16 cellular contexts compared by ENCODE assay signal in genomic region chr6:136510782-136511181, GRCh38. TPM values are rescaled to one million over a fixed set of nuclear protein-coding genes. Genes with fewer than 3 reads are reported as not detected.
DNase-seq lines count a peak whose midpoint lies in the region; ATAC-seq and TF ChIP-seq lines count a peak whose summit lies in the region.
"Had no signal": no experiment of that assay in that cellular context is flagged by ENCODE, and none has a peak within 500 bp of the region (broad histone marks: within the 10 kb centered on the region; RNA-seq: fewer than 3 reads in every experiment).

No MANE protein-coding gene starts in this region.

- H3K4me1 Mint-ChIP-seq in activated CD4-positive, alpha-beta memory T cell treated with anti-CD3 and anti-CD28 coated beads for 36 hours (ENCODE audit: low read depth), result peaks cover 21% of the 10 kb centered on the region
- H3K4me1 Mint-ChIP-seq in activated CD4-positive, alpha-beta memory T cell treated with anti-CD3 and anti-CD28 coated beads, Interleukin-2, amount 10 ng/mL, durations not matched to agents 7 days and 5 days, result peaks cover 10% of the 10 kb centered on the region
- H3K4me1 Mint-ChIP-seq in activated CD4-positive, alpha-beta T cell treated with anti-CD3 and anti-CD28 coated beads, Interleukin-2, amount 10 ng/mL, durations not matched to agents 24 days and 14 days, result peaks cover 17% of the 10 kb centered on the region
- no peaks in the 10 kb centered on the region for H3K4me1 Mint-ChIP-seq in stimulated activated memory B cell treated with anti-CD40 and anti-IgM and Interleukin-4, amounts not matched to agents 10 μg/mL and 1 μg/mL and 100 μg/mL, for 72 hours
- peaks cover 14% of the 10 kb centered on the region for H3K4me1 Mint-ChIP-seq in neural progenitor cell

- POLR2A ChIA-PET in activated CD4-positive, alpha-beta memory T cell treated with anti-CD3 and anti-CD28 coated beads for 36 hours (lab: Charles Lee), result no interaction called here
- POLR2A ChIA-PET in activated CD4-positive, alpha-beta memory T cell treated with anti-CD3 and anti-CD28 coated beads, Interleukin-2, amount 10 ng/mL, durations not matched to agents 7 days and 5 days (lab: Charles Lee), result interaction anchor here (1.3 kb wide), 1 partner anchor 221 kb away, joined by 3 read pairs; no protein-coding TSS in a partner anchor

- H3K36me3 Mint-ChIP-seq in activated CD4-positive, alpha-beta memory T cell treated with anti-CD3 and anti-CD28 coated beads for 36 hours, result no peaks in the 10 kb centered on the region
- H3K36me3 Mint-ChIP-seq in activated CD4-positive, alpha-beta memory T cell treated with anti-CD3 and anti-CD28 coated beads, Interleukin-2, amount 10 ng/mL, durations not matched to agents 7 days and 5 days (ENCODE audit: low read depth), result no peaks in the 10 kb centered on the region
- no peaks in the 10 kb centered on the region for H3K36me3 Mint-ChIP-seq in activated CD4-positive, alpha-beta T cell treated with anti-CD3 and anti-CD28 coated beads, Interleukin-2, amount 10 ng/mL, durations not matched to agents 24 days and 14 days (ENCODE audit: low read depth)
- H3K36me3 Mint-ChIP-seq in stimulated activated memory B cell treated with anti-CD40 and anti-IgM and Interleukin-4, amounts not matched to agents 10 μg/mL and 1 μg/mL and 100 μg/mL, for 72 hours, result no peaks in the 10 kb centered on the region
- no peaks in the 10 kb centered on the region for H3K36me3 Mint-ChIP-seq in neural progenitor cell

- no peak overlapping the region for H3K4me3 Mint-ChIP-seq in activated CD4-positive, alpha-beta memory T cell treated with anti-CD3 and anti-CD28 coated beads for 36 hours
- no peak overlapping the region for H3K4me3 Mint-ChIP-seq in activated CD4-positive, alpha-beta memory T cell treated with anti-CD3 and anti-CD28 coated beads, Interleukin-2, amount 10 ng/mL, durations not matched to agents 7 days and 5 days
- H3K4me3 Mint-ChIP-seq in activated CD4-positive, alpha-beta T cell treated with anti-CD3 and anti-CD28 coated beads, Interleukin-2, amount 10 ng/mL, durations not matched to agents 24 days and 14 days, result peak overlapping the region; percentile 11
- H3K4me3 Mint-ChIP-seq in stimulated activated memory B cell treated with anti-CD40 and anti-IgM and Interleukin-4, amounts not matched to agents 10 μg/mL and 1 μg/mL and 100 μg/mL, for 72 hours, result no peak overlapping the region
- no peak overlapping the region for H3K4me3 Mint-ChIP-seq in neural progenitor cell

- peaks cover 12% of the 10 kb centered on the region for H3K4me1 ChIP-seq in neural progenitor cell

- H3K27ac ChIP-seq in neural progenitor cell, result no peak overlapping the region
- H3K27ac ChIP-seq: thoracic aorta had no signal

- H3K9me3 ChIP-seq in neural progenitor cell (ENCODE audit: low read depth), result no peaks in the 10 kb centered on the region
- H3K9me3 ChIP-seq: thoracic aorta had no signal

- H3K9ac ChIP-seq in neural progenitor cell, result no peak overlapping the region
- H3K9ac ChIP-seq: parathyroid adenoma had no signal

- H3K27me3 ChIP-seq in neural progenitor cell, result no peaks in the 10 kb centered on the region

- peak; percentile 35 for DNase-seq in activated CD4-positive, alpha-beta memory T cell treated with anti-CD3 and anti-CD28 coated beads for 36 hours
- DNase-seq in activated CD4-positive, alpha-beta memory T cell treated with anti-CD3 and anti-CD28 coated beads, Interleukin-2, amount 10 ng/mL, durations not matched to agents 7 days and 5 days, result no peak
- no peak for DNase-seq in activated CD4-positive, alpha-beta T cell treated with anti-CD3 and anti-CD28 coated beads, Interleukin-2, amount 10 ng/mL, durations not matched to agents 24 days and 14 days
- DNase-seq in NCI-H128 (lab: John Stamatoyannopoulos, UW; ENCODE audit: unreplicated experiment), result no peak
- DNase-seq in neural progenitor cell (ENCODE audit: low spot score), result no peak
- no peak for DNase-seq in NCI-H69 (lab: John Stamatoyannopoulos, UW)
- DNase-seq: ACHN; activated CD8-positive, alpha-beta memory T cell treated with anti-CD3 and anti-CD28 coated beads, Interleukin-2, amount 50 U/mL, for 4 hours; anterior cingulate cortex; EL; NCI-H1417 treated with DMSO at 0.1 percent for 48 hours had no signal

- H3K79me2 ChIP-seq in neural progenitor cell (ENCODE audit: low read depth), result no peaks in the 10 kb centered on the region

- no peak for TF ChIP-seq CTCF in neural progenitor cell (IDR thresholded peaks at IDR 0.05)

- no peak overlapping the region for H3K4me2 ChIP-seq in neural progenitor cell
- H3K4me2 ChIP-seq: smooth muscle cell had no signal

- H2AFZ ChIP-seq in neural progenitor cell (replicated peaks), result no peak overlapping the region
- H2AFZ ChIP-seq: parathyroid adenoma had no signal

- H3K36me3 ChIP-seq in neural progenitor cell, result no peaks in the 10 kb centered on the region
- H3K36me3 ChIP-seq: thoracic aorta had no signal

- ATAC-seq in esophagus mucosa, result peak; percentile 71
- ATAC-seq in stimulated activated memory B cell treated with anti-CD40 and anti-IgM and Interleukin-4, amounts not matched to agents 10 μg/mL and 1 μg/mL and 100 μg/mL, for 72 hours, result peak; percentile 52

- no peak overlapping the region for H3K4me3 ChIP-seq in neural progenitor cell
- H3K4me3 ChIP-seq: smooth muscle cell, thoracic aorta had no signal

- H3K9me3 Mint-ChIP-seq in activated CD4-positive, alpha-beta memory T cell treated with anti-CD3 and anti-CD28 coated beads for 36 hours, result no peaks in the 10 kb centered on the region
- H3K9me3 Mint-ChIP-seq in activated CD4-positive, alpha-beta memory T cell treated with anti-CD3 and anti-CD28 coated beads, Interleukin-2, amount 10 ng/mL, durations not matched to agents 7 days and 5 days, result no peaks in the 10 kb centered on the region
- H3K9me3 Mint-ChIP-seq in activated CD4-positive, alpha-beta T cell treated with anti-CD3 and anti-CD28 coated beads, Interleukin-2, amount 10 ng/mL, durations not matched to agents 24 days and 14 days, result peaks cover 5% of the 10 kb centered on the region
- no peaks in the 10 kb centered on the region for H3K9me3 Mint-ChIP-seq in stimulated activated memory B cell treated with anti-CD40 and anti-IgM and Interleukin-4, amounts not matched to agents 10 μg/mL and 1 μg/mL and 100 μg/mL, for 72 hours
- H3K9me3 Mint-ChIP-seq in neural progenitor cell, result no peaks in the 10 kb centered on the region

- no peak overlapping the region for H3K27ac Mint-ChIP-seq in activated CD4-positive, alpha-beta memory T cell treated with anti-CD3 and anti-CD28 coated beads for 36 hours
- H3K27ac Mint-ChIP-seq in activated CD4-positive, alpha-beta memory T cell treated with anti-CD3 and anti-CD28 coated beads, Interleukin-2, amount 10 ng/mL, durations not matched to agents 7 days and 5 days, result no peak overlapping the region
- H3K27ac Mint-ChIP-seq in activated CD4-positive, alpha-beta T cell treated with anti-CD3 and anti-CD28 coated beads, Interleukin-2, amount 10 ng/mL, durations not matched to agents 24 days and 14 days, result peak overlapping the region; percentile 13
- H3K27ac Mint-ChIP-seq in stimulated activated memory B cell treated with anti-CD40 and anti-IgM and Interleukin-4, amounts not matched to agents 10 μg/mL and 1 μg/mL and 100 μg/mL, for 72 hours, result no peak overlapping the region
- no peak overlapping the region for H3K27ac Mint-ChIP-seq in neural progenitor cell

- no peaks in the 10 kb centered on the region for H3F3A ChIP-seq in neural progenitor cell (ENCODE audit: low read depth)

- H3K27me3 Mint-ChIP-seq in activated CD4-positive, alpha-beta memory T cell treated with anti-CD3 and anti-CD28 coated beads for 36 hours, result no peaks in the 10 kb centered on the region
- peaks cover 2% of the 10 kb centered on the region for H3K27me3 Mint-ChIP-seq in activated CD4-positive, alpha-beta memory T cell treated with anti-CD3 and anti-CD28 coated beads, Interleukin-2, amount 10 ng/mL, durations not matched to agents 7 days and 5 days
- H3K27me3 Mint-ChIP-seq in activated CD4-positive, alpha-beta T cell treated with anti-CD3 and anti-CD28 coated beads, Interleukin-2, amount 10 ng/mL, durations not matched to agents 24 days and 14 days, result peaks cover 7% of the 10 kb centered on the region
- no peaks in the 10 kb centered on the region for H3K27me3 Mint-ChIP-seq in stimulated activated memory B cell treated with anti-CD40 and anti-IgM and Interleukin-4, amounts not matched to agents 10 μg/mL and 1 μg/mL and 100 μg/mL, for 72 hours
- peaks cover 2% of the 10 kb centered on the region for H3K27me3 Mint-ChIP-seq in neural progenitor cell (ENCODE audit: insufficient read depth, low read depth)

- CTCF ChIA-PET in activated CD4-positive, alpha-beta memory T cell treated with anti-CD3 and anti-CD28 coated beads for 36 hours (lab: Charles Lee), result no interaction called here
- CTCF ChIA-PET in activated CD4-positive, alpha-beta memory T cell treated with anti-CD3 and anti-CD28 coated beads, Interleukin-2, amount 10 ng/mL, durations not matched to agents 7 days and 5 days (lab: Charles Lee), result no interaction called here

- intact Hi-C loops in activated CD4-positive, alpha-beta memory T cell treated with anti-CD3 and anti-CD28 coated beads for 36 hours (cut with micrococcal nuclease), result no loop called here
- intact Hi-C loops in activated CD4-positive, alpha-beta T cell treated with anti-CD3 and anti-CD28 coated beads, Interleukin-2, amount 10 ng/mL, durations not matched to agents 24 days and 14 days (cut with micrococcal nuclease), result loop anchor here (1.0 kb wide), 1 partner anchor 83 kb away; no protein-coding TSS in a partner anchor

- no peaks in the 10 kb centered on the region for H4K20me1 ChIP-seq in neural progenitor cell (ENCODE audit: low read depth)

RNA-seq across cellular contexts. Expression of gene MAP7, which starts 39.4 kb away (rescaled TPM):
- total RNA-seq in activated CD4-positive, alpha-beta memory T cell treated with anti-CD3 and anti-CD28 coated beads for 36 hours, result 1 to 10 TPM; 1.2 to 1.3 TPM
- total RNA-seq in activated CD4-positive, alpha-beta memory T cell treated with anti-CD3 and anti-CD28 coated beads, Interleukin-2, amount 10 ng/mL, durations not matched to agents 7 days and 5 days, result 1 to 10 TPM; 1.4 to 1.8 TPM
- 1.0 and 1.1 TPM in 2 replicates for total RNA-seq in activated CD4-positive, alpha-beta T cell treated with anti-CD3 and anti-CD28 coated beads, Interleukin-2, amount 10 ng/mL, durations not matched to agents 24 days and 14 days
- total RNA-seq in esophagus mucosa (29.9 TPM), neural progenitor cell (ENCODE audit: low replicate concordance) (8.9 and 9.0 TPM in 2 replicates)
